Comparison of ENCODE assay signal across 20 cellular contexts in genomic region chr12:86729798-86730197, GRCh38.
"Had no signal": no experiment of that assay in that cellular context is flagged by ENCODE, and none has a peak within 500 bp of the region (broad histone marks: within the 10 kb centered on the region; RNA-seq: fewer than 3 reads in every experiment).

No MANE protein-coding gene starts in this region.

- H3K9ac ChIP-seq: parathyroid adenoma had no signal

- H3K27me3 ChIP-seq: body of pancreas, heart right ventricle, neutrophil, upper lobe of right lung had no signal

- H3K4me3 Mint-ChIP-seq: activated CD4-positive, alpha-beta T cell treated with anti-CD3 and anti-CD28 coated beads for 36 hours; activated T-helper 1 cell treated with anti-CD3 and anti-CD28 coated beads, Interleukin-12 subunit alpha, Interleukin-12 subunit beta, Interleukin-2, Interleukin-4 antibody, amounts not matched to agents 30 ng/mL and 10 ng/mL and 1 ng/mL, durations not matched to agents 14 hours and 24 hours and 36 hours; natural killer cell; stimulated activated naive B cell treated with anti-CD40 and anti-IgM and Interleukin-4, amounts not matched to agents 10 μg/mL and 1 μg/mL and 100 μg/mL, for 72 hours; T-helper 17 cell; WTC11 had no signal

- H3K36me3 ChIP-seq: heart right ventricle, neutrophil, upper lobe of right lung had no signal

- H3K9me3 Mint-ChIP-seq: activated T-helper 1 cell treated with anti-CD3 and anti-CD28 coated beads, Interleukin-12 subunit alpha, Interleukin-12 subunit beta, Interleukin-2, Interleukin-4 antibody, amounts not matched to agents 30 ng/mL and 10 ng/mL and 1 ng/mL, durations not matched to agents 14 hours and 24 hours and 36 hours; stimulated activated naive B cell treated with anti-CD40 and anti-IgM and Interleukin-4, amounts not matched to agents 10 μg/mL and 1 μg/mL and 100 μg/mL, for 72 hours; WTC11 had no signal

- ATAC-seq: activated CD4-positive, alpha-beta T cell treated with anti-CD3 and anti-CD28 coated beads for 36 hours; activated naive CD4-positive, alpha-beta T cell treated with anti-CD3 and anti-CD28 coated beads, Interleukin-2, amount 50 U/mL, for 72 hours; body of pancreas; esophagus mucosa; heart right ventricle; natural killer cell; sciatic nerve; stimulated activated naive B cell treated with anti-CD40 and anti-IgM and Interleukin-4, amounts not matched to agents 10 μg/mL and 1 μg/mL and 100 μg/mL, for 72 hours; T-helper 17 cell; upper lobe of right lung; WTC11 had no signal

- H3K4me1 Mint-ChIP-seq: activated CD4-positive, alpha-beta T cell treated with anti-CD3 and anti-CD28 coated beads for 36 hours; natural killer cell; stimulated activated naive B cell treated with anti-CD40 and anti-IgM and Interleukin-4, amounts not matched to agents 10 μg/mL and 1 μg/mL and 100 μg/mL, for 72 hours; T-helper 17 cell; WTC11 had no signal

- H3K27ac ChIP-seq: body of pancreas, heart right ventricle, neutrophil, parathyroid adenoma, upper lobe of right lung had no signal

- H3K27me3 Mint-ChIP-seq: activated CD4-positive, alpha-beta T cell treated with anti-CD3 and anti-CD28 coated beads for 36 hours; stimulated activated naive B cell treated with anti-CD40 and anti-IgM and Interleukin-4, amounts not matched to agents 10 μg/mL and 1 μg/mL and 100 μg/mL, for 72 hours; T-helper 17 cell had no signal

- H3K4me3 ChIP-seq: body of pancreas, heart right ventricle, upper lobe of right lung had no signal

- H3K36me3 Mint-ChIP-seq: activated naive CD4-positive, alpha-beta T cell treated with anti-CD3 and anti-CD28 coated beads, Interleukin-2, amount 50 U/mL, for 72 hours; natural killer cell; stimulated activated naive B cell treated with anti-CD40 and anti-IgM and Interleukin-4, amounts not matched to agents 10 μg/mL and 1 μg/mL and 100 μg/mL, for 72 hours; WTC11 had no signal

- H2AFZ ChIP-seq: parathyroid adenoma had no signal

- H3K27ac Mint-ChIP-seq: activated CD4-positive, alpha-beta T cell treated with anti-CD3 and anti-CD28 coated beads for 36 hours; activated naive CD4-positive, alpha-beta T cell treated with anti-CD3 and anti-CD28 coated beads, Interleukin-2, amount 50 U/mL, for 72 hours; activated T-helper 1 cell treated with anti-CD3 and anti-CD28 coated beads, Interleukin-12 subunit alpha, Interleukin-12 subunit beta, Interleukin-2, Interleukin-4 antibody, amounts not matched to agents 30 ng/mL and 10 ng/mL and 1 ng/mL, durations not matched to agents 14 hours and 24 hours and 36 hours; natural killer cell; T-helper 17 cell; WTC11 had no signal

- DNase-seq: activated CD4-positive, alpha-beta T cell treated with anti-CD3 and anti-CD28 coated beads for 36 hours; activated CD4-positive, alpha-beta T cell treated with anti-CD3 and anti-CD28 coated beads, Interleukin-2, amount 50 U/mL, for 48 hours; activated gamma-delta T cell treated with Interleukin-2 at 50 U/mL for 16 hours; amniotic stem cell; body of pancreas; central memory CD4-positive, alpha-beta T cell; cortex of kidney; heart right ventricle; natural killer cell; stimulated activated CD4-positive, alpha-beta T cell treated with anti-CD3 and anti-CD28 coated beads, Interleukin-4, amount 100 ng/mL, for 24 hours; stimulated activated naive B cell treated with anti-CD40 and anti-IgM and Interleukin-4, amounts not matched to agents 10 μg/mL and 1 μg/mL and 100 μg/mL, for 72 hours; T-helper 17 cell; upper lobe of right lung had no signal

- H3K79me2 ChIP-seq: parathyroid adenoma had no signal

- H3K4me1 ChIP-seq: body of pancreas, heart right ventricle, parathyroid adenoma, upper lobe of right lung had no signal

- H3K9me3 ChIP-seq: body of pancreas, heart right ventricle, neutrophil, upper lobe of right lung had no signal
